ENCODE assay signal across 1 cellular context in the genomic region with DNA sequence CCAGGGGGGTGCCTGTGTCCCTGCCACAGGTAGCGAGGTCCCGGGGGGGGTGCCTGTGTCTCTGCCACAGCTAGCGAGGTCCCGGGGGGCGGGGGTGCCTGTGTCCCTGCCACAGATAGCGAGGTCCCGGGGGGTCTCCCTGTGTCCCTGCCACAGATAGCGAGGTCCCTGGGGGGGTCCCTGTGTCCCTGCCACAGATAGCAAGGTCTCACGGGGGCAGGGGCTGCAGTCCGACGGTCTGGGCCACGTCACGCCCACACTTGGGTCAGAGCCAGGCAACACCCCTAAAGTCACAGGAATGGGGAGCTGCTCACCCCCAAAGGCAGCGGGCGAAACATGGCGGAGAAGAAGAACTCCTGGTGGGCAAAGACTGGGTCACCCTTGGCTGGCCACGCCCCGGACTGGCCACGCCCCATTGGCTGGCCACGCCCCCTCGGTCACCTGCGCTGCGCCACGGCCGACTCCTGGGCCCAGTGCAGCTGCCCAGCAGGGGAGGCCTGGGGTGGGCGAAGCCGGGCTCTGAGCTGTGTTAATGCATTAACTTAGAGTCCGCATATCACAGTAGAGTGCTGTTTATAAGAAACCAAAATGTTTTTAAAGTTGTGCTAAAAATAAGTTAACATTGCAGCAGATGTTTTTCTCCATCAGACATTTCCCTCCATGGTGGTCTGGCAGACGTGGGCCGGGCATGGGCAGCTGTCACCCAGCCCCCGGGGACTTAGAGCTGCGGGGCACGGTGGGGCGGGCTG.
TF ChIP-seq lines count a peak whose summit lies in the region.

No MANE protein-coding gene starts in this region.

TF ChIP-seq in SK-N-SH, 30 proteins besides CTCF, POLR2A, EP300 and RAD21 (continued from another document):
- TF ChIP-seq, protein P1, sequence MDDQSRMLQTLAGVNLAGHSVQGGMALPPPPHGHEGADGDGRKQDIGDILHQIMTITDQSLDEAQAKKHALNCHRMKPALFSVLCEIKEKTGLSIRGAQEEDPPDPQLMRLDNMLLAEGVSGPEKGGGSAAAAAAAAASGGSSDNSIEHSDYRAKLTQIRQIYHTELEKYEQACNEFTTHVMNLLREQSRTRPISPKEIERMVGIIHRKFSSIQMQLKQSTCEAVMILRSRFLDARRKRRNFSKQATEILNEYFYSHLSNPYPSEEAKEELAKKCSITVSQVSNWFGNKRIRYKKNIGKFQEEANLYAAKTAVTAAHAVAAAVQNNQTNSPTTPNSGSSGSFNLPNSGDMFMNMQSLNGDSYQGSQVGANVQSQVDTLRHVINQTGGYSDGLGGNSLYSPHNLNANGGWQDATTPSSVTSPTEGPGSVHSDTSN (IDR thresholded peaks at IDR 0.05): no peak
- TF ChIP-seq, protein P2, sequence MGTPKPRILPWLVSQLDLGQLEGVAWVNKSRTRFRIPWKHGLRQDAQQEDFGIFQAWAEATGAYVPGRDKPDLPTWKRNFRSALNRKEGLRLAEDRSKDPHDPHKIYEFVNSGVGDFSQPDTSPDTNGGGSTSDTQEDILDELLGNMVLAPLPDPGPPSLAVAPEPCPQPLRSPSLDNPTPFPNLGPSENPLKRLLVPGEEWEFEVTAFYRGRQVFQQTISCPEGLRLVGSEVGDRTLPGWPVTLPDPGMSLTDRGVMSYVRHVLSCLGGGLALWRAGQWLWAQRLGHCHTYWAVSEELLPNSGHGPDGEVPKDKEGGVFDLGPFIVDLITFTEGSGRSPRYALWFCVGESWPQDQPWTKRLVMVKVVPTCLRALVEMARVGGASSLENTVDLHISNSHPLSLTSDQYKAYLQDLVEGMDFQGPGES (IDR thresholded peaks at IDR 0.05; ENCODE audit: low read depth, low read length): no peak
- TF ChIP-seq RFX5 (IDR thresholded peaks at IDR 0.05; ENCODE audit: low read length) (no peak), YY1 (IDR thresholded peaks at IDR 0.05; ENCODE audit: low read depth) (no peak)
- TF ChIP-seq, protein P3, sequence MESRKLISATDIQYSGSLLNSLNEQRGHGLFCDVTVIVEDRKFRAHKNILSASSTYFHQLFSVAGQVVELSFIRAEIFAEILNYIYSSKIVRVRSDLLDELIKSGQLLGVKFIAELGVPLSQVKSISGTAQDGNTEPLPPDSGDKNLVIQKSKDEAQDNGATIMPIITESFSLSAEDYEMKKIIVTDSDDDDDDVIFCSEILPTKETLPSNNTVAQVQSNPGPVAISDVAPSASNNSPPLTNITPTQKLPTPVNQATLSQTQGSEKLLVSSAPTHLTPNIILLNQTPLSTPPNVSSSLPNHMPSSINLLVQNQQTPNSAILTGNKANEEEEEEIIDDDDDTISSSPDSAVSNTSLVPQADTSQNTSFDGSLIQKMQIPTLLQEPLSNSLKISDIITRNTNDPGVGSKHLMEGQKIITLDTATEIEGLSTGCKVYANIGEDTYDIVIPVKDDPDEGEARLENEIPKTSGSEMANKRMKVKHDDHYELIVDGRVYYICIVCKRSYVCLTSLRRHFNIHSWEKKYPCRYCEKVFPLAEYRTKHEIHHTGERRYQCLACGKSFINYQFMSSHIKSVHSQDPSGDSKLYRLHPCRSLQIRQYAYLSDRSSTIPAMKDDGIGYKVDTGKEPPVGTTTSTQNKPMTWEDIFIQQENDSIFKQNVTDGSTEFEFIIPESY (IDR thresholded peaks at IDR 0.05; ENCODE audit: borderline replicate concordance, low read depth): no peak
